Comparison of ENCODE assay signal across 1 cellular context in the genomic region with DNA sequence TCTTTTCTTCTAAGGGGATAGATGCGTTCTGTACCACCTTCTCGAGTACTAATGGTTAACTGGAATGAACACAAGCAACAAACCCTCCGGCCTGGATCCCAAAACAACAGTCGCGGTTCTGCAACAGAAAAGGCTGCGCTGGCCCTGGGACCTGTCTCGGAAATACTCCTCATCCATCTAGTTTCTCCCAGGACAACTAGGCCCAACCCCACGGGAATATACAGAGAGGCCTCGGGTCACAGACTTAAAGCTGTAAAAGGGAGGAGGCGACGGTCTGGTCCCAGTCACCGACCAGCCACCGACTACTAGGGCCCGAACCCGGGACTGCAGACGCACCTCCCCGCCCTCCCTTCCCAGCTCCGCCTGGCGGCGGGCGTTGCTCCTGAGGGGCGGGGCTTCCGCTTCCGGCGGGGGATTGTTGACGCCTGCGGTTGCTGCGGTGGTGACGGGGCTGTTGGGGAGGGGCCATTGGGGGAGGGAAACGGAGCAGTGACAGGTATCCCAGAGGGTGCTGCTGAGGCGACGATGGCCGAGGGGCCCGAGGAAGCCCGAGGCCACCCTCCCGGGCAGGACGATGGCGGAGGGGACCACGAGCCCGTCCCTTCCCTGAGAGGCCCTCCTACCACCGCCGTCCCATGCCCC.
TF ChIP-seq lines count a peak whose summit lies in the region.

A gene with protein sequence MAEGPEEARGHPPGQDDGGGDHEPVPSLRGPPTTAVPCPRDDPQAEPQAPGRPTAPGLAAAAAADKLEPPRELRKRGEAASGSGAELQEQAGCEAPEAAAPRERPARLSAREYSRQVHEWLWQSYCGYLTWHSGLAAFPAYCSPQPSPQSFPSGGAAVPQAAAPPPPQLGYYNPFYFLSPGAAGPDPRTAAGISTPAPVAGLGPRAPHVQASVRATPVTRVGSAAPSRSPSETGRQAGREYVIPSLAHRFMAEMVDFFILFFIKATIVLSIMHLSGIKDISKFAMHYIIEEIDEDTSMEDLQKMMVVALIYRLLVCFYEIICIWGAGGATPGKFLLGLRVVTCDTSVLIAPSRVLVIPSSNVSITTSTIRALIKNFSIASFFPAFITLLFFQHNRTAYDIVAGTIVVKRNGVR (plus strand): TSS at position 418 of the 642 bp plus-strand sequence. CDS start 108 bp downstream, at position 526.

TF ChIP-seq in HepG2, 621 proteins besides CTCF, POLR2A, EP300 and RAD21 (continued from another document and continues in another):
- TF ChIP-seq, protein P1, sequence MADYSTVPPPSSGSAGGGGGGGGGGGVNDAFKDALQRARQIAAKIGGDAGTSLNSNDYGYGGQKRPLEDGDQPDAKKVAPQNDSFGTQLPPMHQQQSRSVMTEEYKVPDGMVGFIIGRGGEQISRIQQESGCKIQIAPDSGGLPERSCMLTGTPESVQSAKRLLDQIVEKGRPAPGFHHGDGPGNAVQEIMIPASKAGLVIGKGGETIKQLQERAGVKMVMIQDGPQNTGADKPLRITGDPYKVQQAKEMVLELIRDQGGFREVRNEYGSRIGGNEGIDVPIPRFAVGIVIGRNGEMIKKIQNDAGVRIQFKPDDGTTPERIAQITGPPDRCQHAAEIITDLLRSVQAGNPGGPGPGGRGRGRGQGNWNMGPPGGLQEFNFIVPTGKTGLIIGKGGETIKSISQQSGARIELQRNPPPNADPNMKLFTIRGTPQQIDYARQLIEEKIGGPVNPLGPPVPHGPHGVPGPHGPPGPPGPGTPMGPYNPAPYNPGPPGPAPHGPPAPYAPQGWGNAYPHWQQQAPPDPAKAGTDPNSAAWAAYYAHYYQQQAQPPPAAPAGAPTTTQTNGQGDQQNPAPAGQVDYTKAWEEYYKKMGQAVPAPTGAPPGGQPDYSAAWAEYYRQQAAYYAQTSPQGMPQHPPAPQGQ (CRISPR knock-in tag; IDR thresholded peaks at IDR 0.05; ENCODE audit: borderline replicate concordance) = no peak; the same call in 1 of the 2 replicates
- TF ChIP-seq GTF2F1 (IDR thresholded peaks at IDR 0.05; ENCODE audit: low read length) = no peak
- TF ChIP-seq, protein P2, sequence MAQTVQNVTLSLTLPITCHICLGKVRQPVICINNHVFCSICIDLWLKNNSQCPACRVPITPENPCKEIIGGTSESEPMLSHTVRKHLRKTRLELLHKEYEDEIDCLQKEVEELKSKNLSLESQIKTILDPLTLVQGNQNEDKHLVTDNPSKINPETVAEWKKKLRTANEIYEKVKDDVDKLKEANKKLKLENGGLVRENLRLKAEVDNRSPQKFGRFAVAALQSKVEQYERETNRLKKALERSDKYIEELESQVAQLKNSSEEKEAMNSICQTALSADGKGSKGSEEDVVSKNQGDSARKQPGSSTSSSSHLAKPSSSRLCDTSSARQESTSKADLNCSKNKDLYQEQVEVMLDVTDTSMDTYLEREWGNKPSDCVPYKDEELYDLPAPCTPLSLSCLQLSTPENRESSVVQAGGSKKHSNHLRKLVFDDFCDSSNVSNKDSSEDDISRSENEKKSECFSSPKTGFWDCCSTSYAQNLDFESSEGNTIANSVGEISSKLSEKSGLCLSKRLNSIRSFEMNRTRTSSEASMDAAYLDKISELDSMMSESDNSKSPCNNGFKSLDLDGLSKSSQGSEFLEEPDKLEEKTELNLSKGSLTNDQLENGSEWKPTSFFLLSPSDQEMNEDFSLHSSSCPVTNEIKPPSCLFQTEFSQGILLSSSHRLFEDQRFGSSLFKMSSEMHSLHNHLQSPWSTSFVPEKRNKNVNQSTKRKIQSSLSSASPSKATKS (CRISPR knock-in tag; IDR thresholded peaks at IDR 0.05) = 0 out of 2 replicates have a peak, but pooled peaks have one; percentile 47
- peak; percentile 66 for TF ChIP-seq ZKSCAN1 (IDR thresholded peaks at IDR 0.05; ENCODE audit: low read length)
- TF ChIP-seq ZBTB3 (CRISPR knock-in tag; IDR thresholded peaks at IDR 0.05; ENCODE audit: borderline replicate concordance, low read depth) = no peak; the same call in none of the 2 replicates
- TF ChIP-seq, protein P3, sequence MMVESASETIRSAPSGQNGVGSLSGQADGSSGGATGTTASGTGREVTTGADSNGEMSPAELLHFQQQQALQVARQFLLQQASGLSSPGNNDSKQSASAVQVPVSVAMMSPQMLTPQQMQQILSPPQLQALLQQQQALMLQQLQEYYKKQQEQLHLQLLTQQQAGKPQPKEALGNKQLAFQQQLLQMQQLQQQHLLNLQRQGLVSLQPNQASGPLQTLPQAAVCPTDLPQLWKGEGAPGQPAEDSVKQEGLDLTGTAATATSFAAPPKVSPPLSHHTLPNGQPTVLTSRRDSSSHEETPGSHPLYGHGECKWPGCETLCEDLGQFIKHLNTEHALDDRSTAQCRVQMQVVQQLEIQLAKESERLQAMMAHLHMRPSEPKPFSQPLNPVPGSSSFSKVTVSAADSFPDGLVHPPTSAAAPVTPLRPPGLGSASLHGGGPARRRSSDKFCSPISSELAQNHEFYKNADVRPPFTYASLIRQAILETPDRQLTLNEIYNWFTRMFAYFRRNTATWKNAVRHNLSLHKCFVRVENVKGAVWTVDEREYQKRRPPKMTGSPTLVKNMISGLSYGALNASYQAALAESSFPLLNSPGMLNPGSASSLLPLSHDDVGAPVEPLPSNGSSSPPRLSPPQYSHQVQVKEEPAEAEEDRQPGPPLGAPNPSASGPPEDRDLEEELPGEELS (CRISPR knock-in tag; IDR thresholded peaks at IDR 0.05) = peak; percentile 75
- TF ChIP-seq ARHGAP35 (CRISPR knock-in tag; IDR thresholded peaks at IDR 0.05; ENCODE audit: borderline replicate concordance) = no peak
- peak; percentile 62; the same call in 1 of the 2 replicates for TF ChIP-seq ZSCAN29 (CRISPR knock-in tag; conservative IDR thresholded peaks at IDR 0.05)
- TF ChIP-seq, protein P4, sequence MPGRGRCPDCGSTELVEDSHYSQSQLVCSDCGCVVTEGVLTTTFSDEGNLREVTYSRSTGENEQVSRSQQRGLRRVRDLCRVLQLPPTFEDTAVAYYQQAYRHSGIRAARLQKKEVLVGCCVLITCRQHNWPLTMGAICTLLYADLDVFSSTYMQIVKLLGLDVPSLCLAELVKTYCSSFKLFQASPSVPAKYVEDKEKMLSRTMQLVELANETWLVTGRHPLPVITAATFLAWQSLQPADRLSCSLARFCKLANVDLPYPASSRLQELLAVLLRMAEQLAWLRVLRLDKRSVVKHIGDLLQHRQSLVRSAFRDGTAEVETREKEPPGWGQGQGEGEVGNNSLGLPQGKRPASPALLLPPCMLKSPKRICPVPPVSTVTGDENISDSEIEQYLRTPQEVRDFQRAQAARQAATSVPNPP (CRISPR knock-in tag; IDR thresholded peaks at IDR 0.05) = peak; percentile 86; the same call in 1 of the 2 replicates
- no peak for TF ChIP-seq NONO (IDR thresholded peaks at IDR 0.05)
- TF ChIP-seq NONO (CRISPR knock-in tag; conservative IDR thresholded peaks at IDR 0.05) = peak; percentile 91
- 0 out of 2 replicates have a peak, but pooled peaks have one; percentile 45 for TF ChIP-seq ZNF879 (CRISPR knock-in tag; IDR thresholded peaks at IDR 0.05)
- peak; percentile 77; the same call in 1 of the 2 replicates for TF ChIP-seq ZNF788 (CRISPR knock-in tag; IDR thresholded peaks at IDR 0.05; ENCODE audit: borderline replicate concordance)
- TF ChIP-seq KLF12 (CRISPR knock-in tag; IDR thresholded peaks at IDR 0.05; ENCODE audit: borderline replicate concordance) = peak; percentile 93
- TF ChIP-seq, protein P5, sequence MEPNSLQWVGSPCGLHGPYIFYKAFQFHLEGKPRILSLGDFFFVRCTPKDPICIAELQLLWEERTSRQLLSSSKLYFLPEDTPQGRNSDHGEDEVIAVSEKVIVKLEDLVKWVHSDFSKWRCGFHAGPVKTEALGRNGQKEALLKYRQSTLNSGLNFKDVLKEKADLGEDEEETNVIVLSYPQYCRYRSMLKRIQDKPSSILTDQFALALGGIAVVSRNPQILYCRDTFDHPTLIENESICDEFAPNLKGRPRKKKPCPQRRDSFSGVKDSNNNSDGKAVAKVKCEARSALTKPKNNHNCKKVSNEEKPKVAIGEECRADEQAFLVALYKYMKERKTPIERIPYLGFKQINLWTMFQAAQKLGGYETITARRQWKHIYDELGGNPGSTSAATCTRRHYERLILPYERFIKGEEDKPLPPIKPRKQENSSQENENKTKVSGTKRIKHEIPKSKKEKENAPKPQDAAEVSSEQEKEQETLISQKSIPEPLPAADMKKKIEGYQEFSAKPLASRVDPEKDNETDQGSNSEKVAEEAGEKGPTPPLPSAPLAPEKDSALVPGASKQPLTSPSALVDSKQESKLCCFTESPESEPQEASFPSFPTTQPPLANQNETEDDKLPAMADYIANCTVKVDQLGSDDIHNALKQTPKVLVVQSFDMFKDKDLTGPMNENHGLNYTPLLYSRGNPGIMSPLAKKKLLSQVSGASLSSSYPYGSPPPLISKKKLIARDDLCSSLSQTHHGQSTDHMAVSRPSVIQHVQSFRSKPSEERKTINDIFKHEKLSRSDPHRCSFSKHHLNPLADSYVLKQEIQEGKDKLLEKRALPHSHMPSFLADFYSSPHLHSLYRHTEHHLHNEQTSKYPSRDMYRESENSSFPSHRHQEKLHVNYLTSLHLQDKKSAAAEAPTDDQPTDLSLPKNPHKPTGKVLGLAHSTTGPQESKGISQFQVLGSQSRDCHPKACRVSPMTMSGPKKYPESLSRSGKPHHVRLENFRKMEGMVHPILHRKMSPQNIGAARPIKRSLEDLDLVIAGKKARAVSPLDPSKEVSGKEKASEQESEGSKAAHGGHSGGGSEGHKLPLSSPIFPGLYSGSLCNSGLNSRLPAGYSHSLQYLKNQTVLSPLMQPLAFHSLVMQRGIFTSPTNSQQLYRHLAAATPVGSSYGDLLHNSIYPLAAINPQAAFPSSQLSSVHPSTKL (CRISPR knock-in tag; IDR thresholded peaks at IDR 0.05) = peak; percentile 69
- TF ChIP-seq, protein P6, sequence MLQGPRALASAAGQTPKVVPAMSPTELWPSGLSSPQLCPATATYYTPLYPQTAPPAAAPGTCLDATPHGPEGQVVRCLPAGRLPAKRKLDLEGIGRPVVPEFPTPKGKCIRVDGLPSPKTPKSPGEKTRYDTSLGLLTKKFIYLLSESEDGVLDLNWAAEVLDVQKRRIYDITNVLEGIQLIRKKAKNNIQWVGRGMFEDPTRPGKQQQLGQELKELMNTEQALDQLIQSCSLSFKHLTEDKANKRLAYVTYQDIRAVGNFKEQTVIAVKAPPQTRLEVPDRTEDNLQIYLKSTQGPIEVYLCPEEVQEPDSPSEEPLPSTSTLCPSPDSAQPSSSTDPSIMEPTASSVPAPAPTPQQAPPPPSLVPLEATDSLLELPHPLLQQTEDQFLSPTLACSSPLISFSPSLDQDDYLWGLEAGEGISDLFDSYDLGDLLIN (CRISPR knock-in tag; IDR thresholded peaks at IDR 0.05; ENCODE audit: borderline replicate concordance) = no peak; the same call in 1 of the 2 replicates
- peak; percentile 90; the same call in 1 of the 2 replicates for TF ChIP-seq SMAD1 (CRISPR knock-in tag; IDR thresholded peaks at IDR 0.05; ENCODE audit: borderline replicate concordance, low read depth)
- TF ChIP-seq, protein P7, sequence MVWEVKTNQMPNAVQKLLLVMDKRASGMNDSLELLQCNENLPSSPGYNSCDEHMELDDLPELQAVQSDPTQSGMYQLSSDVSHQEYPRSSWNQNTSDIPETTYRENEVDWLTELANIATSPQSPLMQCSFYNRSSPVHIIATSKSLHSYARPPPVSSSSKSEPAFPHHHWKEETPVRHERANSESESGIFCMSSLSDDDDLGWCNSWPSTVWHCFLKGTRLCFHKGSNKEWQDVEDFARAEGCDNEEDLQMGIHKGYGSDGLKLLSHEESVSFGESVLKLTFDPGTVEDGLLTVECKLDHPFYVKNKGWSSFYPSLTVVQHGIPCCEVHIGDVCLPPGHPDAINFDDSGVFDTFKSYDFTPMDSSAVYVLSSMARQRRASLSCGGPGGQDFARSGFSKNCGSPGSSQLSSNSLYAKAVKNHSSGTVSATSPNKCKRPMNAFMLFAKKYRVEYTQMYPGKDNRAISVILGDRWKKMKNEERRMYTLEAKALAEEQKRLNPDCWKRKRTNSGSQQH (CRISPR knock-in tag; IDR thresholded peaks at IDR 0.05; ENCODE audit: low read depth) = no peak
- TF ChIP-seq PRMT3 (CRISPR knock-in tag; IDR thresholded peaks at IDR 0.05; ENCODE audit: borderline replicate concordance, low read depth) = no peak; the same call in 1 of the 2 replicates
- TF ChIP-seq, protein P8, sequence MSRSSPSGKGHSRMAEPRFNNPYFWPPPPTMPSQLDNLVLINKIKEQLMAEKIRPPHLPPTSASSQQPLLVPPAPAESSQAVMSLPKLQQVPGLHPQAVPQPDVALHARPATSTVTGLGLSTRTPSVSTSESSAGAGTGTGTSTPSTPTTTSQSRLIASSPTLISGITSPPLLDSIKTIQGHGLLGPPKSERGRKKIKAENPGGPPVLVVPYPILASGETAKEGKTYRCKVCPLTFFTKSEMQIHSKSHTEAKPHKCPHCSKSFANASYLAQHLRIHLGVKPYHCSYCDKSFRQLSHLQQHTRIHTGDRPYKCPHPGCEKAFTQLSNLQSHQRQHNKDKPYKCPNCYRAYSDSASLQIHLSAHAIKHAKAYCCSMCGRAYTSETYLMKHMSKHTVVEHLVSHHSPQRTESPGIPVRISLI (CRISPR knock-in tag; IDR thresholded peaks at IDR 0.05; ENCODE audit: borderline replicate concordance) = no peak
- peak; percentile 62 for TF ChIP-seq PRPF4 (IDR thresholded peaks at IDR 0.05; ENCODE audit: low read depth, low read length, poor library complexity, severe bottlenecking)
- 0 out of 2 replicates have a peak, but pooled peaks have one; percentile 30 for TF ChIP-seq NAIF1 (CRISPR knock-in tag; IDR thresholded peaks at IDR 0.05; ENCODE audit: borderline replicate concordance)
- TF ChIP-seq, protein P9, sequence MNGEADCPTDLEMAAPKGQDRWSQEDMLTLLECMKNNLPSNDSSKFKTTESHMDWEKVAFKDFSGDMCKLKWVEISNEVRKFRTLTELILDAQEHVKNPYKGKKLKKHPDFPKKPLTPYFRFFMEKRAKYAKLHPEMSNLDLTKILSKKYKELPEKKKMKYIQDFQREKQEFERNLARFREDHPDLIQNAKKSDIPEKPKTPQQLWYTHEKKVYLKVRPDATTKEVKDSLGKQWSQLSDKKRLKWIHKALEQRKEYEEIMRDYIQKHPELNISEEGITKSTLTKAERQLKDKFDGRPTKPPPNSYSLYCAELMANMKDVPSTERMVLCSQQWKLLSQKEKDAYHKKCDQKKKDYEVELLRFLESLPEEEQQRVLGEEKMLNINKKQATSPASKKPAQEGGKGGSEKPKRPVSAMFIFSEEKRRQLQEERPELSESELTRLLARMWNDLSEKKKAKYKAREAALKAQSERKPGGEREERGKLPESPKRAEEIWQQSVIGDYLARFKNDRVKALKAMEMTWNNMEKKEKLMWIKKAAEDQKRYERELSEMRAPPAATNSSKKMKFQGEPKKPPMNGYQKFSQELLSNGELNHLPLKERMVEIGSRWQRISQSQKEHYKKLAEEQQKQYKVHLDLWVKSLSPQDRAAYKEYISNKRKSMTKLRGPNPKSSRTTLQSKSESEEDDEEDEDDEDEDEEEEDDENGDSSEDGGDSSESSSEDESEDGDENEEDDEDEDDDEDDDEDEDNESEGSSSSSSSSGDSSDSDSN (CRISPR knock-in tag; IDR thresholded peaks at IDR 0.05) = no peak
- TF ChIP-seq ZNF619 (CRISPR knock-in tag; IDR thresholded peaks at IDR 0.05) = peak; percentile 95
- TF ChIP-seq, protein P10, sequence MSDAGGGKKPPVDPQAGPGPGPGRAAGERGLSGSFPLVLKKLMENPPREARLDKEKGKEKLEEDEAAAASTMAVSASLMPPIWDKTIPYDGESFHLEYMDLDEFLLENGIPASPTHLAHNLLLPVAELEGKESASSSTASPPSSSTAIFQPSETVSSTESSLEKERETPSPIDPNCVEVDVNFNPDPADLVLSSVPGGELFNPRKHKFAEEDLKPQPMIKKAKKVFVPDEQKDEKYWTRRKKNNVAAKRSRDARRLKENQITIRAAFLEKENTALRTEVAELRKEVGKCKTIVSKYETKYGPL (CRISPR knock-in tag; IDR thresholded peaks at IDR 0.05) = no peak; the same call in 1 of the 2 replicates
- TF ChIP-seq, protein P11, sequence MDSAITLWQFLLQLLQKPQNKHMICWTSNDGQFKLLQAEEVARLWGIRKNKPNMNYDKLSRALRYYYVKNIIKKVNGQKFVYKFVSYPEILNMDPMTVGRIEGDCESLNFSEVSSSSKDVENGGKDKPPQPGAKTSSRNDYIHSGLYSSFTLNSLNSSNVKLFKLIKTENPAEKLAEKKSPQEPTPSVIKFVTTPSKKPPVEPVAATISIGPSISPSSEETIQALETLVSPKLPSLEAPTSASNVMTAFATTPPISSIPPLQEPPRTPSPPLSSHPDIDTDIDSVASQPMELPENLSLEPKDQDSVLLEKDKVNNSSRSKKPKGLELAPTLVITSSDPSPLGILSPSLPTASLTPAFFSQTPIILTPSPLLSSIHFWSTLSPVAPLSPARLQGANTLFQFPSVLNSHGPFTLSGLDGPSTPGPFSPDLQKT (CRISPR knock-in tag; IDR thresholded peaks at IDR 0.05; ENCODE audit: borderline replicate concordance) = no peak
